ENCODE assay signal across 23 cellular contexts in genomic region chr6:30676660-30677270, GRCh38. TPM values are rescaled to one million over a fixed set of nuclear protein-coding genes. Genes with fewer than 3 reads are reported as not detected.
DNase-seq lines count a peak whose midpoint lies in the region; ATAC-seq and TF ChIP-seq lines count a peak whose summit lies in the region.
"Had no signal": no experiment of that assay in that cellular context is flagged by ENCODE, and none has a peak within 500 bp of the region (broad histone marks: within the 10 kb centered on the region; RNA-seq: fewer than 3 reads in every experiment).

No MANE protein-coding gene starts in this region.

- H3K4me1 ChIP-seq in spleen: peaks cover 39 to 78% (median 57%) of the 10 kb centered on the region in 6 donors

- 76 to 88% (median 85%) methylated on average over 8 of the region's 8 CpGs for WGBS in spleen, 5 donors

- TF ChIP-seq POLR2A in spleen (IDR thresholded peaks at IDR 0.05): no peak

- H3K27me3 Mint-ChIP-seq in T-cell (no peaks in the 10 kb centered on the region), immature natural killer cell (ENCODE audit: low read depth in 3 of 3) (peaks cover 4 to 8% (median 6%) of the 10 kb centered on the region in 3 donors)

- no peak for TF ChIP-seq CTCF in spleen (IDR thresholded peaks at IDR 0.05 in 8 of 11, conservative IDR thresholded peaks at IDR 0.05 in 3 of 11)

- H3K4me3 ChIP-seq in spleen: no peak overlapping the region
- H3K4me3 ChIP-seq: gastrocnemius medialis, SJSA1, suprapubic skin, vagina had no signal

- peak overlapping the region in 1 of 3 donors; percentile 2 for H3K4me3 Mint-ChIP-seq in T-cell
- H3K4me3 Mint-ChIP-seq in immature natural killer cell: peak overlapping the region in 1 of 5 donors; percentile 27

- CTCF ChIA-PET in T-cell (lab: Charles Lee): interaction anchor here (0.6 to 12.3 kb wide), 4 partner anchors 44 to 106 kb away, joined by 3 to 254 read pairs (median 6); partner anchors contain the start of genes MDC1 (in 1 of the 2) and TUBB (in 1 of the 2)

- no peak for ATAC-seq in activated naive CD4-positive, alpha-beta T cell treated with anti-CD3 and anti-CD28 coated beads, Interleukin-2, amount 50 U/mL, for 72 hours
- no peak for ATAC-seq in T-cell (replicated peaks in 1 of 4)
- ATAC-seq: gastrocnemius medialis, left cardiac atrium had no signal

- H3K27ac Mint-ChIP-seq in activated naive CD4-positive, alpha-beta T cell treated with anti-CD3 and anti-CD28 coated beads, Interleukin-2, amount 50 U/mL, for 72 hours: peak overlapping the region; percentile 41 to 45
- H3K27ac Mint-ChIP-seq in T-cell: peak overlapping the region; percentile 62 to 74
- peak overlapping the region in 5 of 6 donors; percentile 31 to 76 (median 53) for H3K27ac Mint-ChIP-seq in immature natural killer cell

- H3K9me3 ChIP-seq in spleen: no peaks in the 10 kb centered on the region
- H3K9me3 ChIP-seq: gastrocnemius medialis, SJSA1, suprapubic skin, vagina had no signal

- H3K36me3 Mint-ChIP-seq in activated naive CD4-positive, alpha-beta T cell treated with anti-CD3 and anti-CD28 coated beads, Interleukin-2, amount 50 U/mL, for 72 hours: peaks cover 48 to 51% of the 10 kb centered on the region in 2 donors
- H3K36me3 Mint-ChIP-seq in T-cell (peaks cover 35% of the 10 kb centered on the region), immature natural killer cell (peaks cover 20 to 33% (median 27%) of the 10 kb centered on the region in 3 donors)

- DNase-seq in activated naive CD4-positive, alpha-beta T cell treated with anti-CD3 and anti-CD28 coated beads, Interleukin-2, amount 50 U/mL, for 72 hours (ENCODE audit: low spot score in 2 of 2): no peak
- DNase-seq in activated naive CD4-positive, alpha-beta T cell (lab: John Stamatoyannopoulos, UW): no peak
- DNase-seq in T-cell (no peak), immature natural killer cell (no peak), spleen (peak; percentile 41), DMS 273 (lab: John Stamatoyannopoulos, UW; ENCODE audit: unreplicated experiment) (no peak), NOMO-1 treated with DMSO at 0.1 percent for 48 hours (lab: John Stamatoyannopoulos, UW; ENCODE audit: unreplicated experiment) (no peak), NCI-H82 (lab: John Stamatoyannopoulos, UW) (no peak)
- DNase-seq: activated CD8-positive, alpha-beta memory T cell treated with anti-CD3 and anti-CD28 coated beads, Interleukin-2, amount 50 U/mL, for 48 hours; dermis blood vessel endothelial cell; erythroblast; gastrocnemius medialis; HCEC 1CT; KG1; left cardiac atrium; NCI-H2029 treated with DMSO at 0.1 percent for 48 hours; NCI-H524 treated with DMSO at 0.1 percent for 48 hours; OCI-M1; stimulated activated CD4-positive, alpha-beta T cell treated with anti-CD3 and anti-CD28 coated beads, Interleukin-2, amount 100 ng/mL, for 24 hours; T1000 had no signal

- POLR2A ChIA-PET in T-cell (lab: Charles Lee): no interaction called here

- H3K4me1 Mint-ChIP-seq in T-cell: peaks cover 44 to 56% (median 50%) of the 10 kb centered on the region in 3 donors
- H3K4me1 Mint-ChIP-seq in immature natural killer cell: peaks cover 47 to 53% of the 10 kb centered on the region in 2 donors

- peaks cover 7 to 63% (median 55%) of the 10 kb centered on the region in 6 donors for H3K36me3 ChIP-seq in spleen

- no peaks in the 10 kb centered on the region for H3K9me3 Mint-ChIP-seq in activated naive CD4-positive, alpha-beta T cell treated with anti-CD3 and anti-CD28 coated beads, Interleukin-2, amount 50 U/mL, for 72 hours
- no peaks in the 10 kb centered on the region for H3K9me3 Mint-ChIP-seq in T-cell
- H3K9me3 Mint-ChIP-seq in immature natural killer cell: no peaks in the 10 kb centered on the region

- intact Hi-C loops in spleen (cut with DNase I; ENCODE audit: low total_unique reads): loop anchor here (10.0 kb wide), 1 partner anchor 192 kb away; the partner anchor contains the start of gene HLA-E

- H3K27ac ChIP-seq in spleen: no peak overlapping the region
- H3K27ac ChIP-seq: gastrocnemius medialis, SJSA1, suprapubic skin, vagina had no signal

- no peaks in the 10 kb centered on the region for H3K27me3 ChIP-seq in spleen (replicated peaks in 1 of 7)
- H3K27me3 ChIP-seq: gastrocnemius medialis, SJSA1, suprapubic skin, vagina had no signal

RNA-seq across cellular contexts. Expression of gene DHX16, which starts 4.0 kb away (rescaled TPM):
- 10 to 100 TPM; 31.7 to 37.5 TPM for total RNA-seq in activated naive CD4-positive, alpha-beta T cell treated with anti-CD3 and anti-CD28 coated beads, Interleukin-2, amount 50 U/mL, for 72 hours
- total RNA-seq in T-cell (10 to 100 TPM; 29.0 to 51.9 (median 46.2) TPM), spleen (10 to 100 TPM; 30.0 to 39.6 (median 35.4) TPM)
- polyA plus RNA-seq in immature natural killer cell (10 to 100 TPM; 13.6 to 33.9 (median 14.4) TPM), spleen (10 to 100 TPM; 21.7 to 39.7 (median 33.8) TPM)

RNA-seq across cellular contexts. Expression of gene PPP1R18, which starts 9.7 kb away (rescaled TPM):
- 100 to 1,000 TPM; 184 to 274 TPM for total RNA-seq in activated naive CD4-positive, alpha-beta T cell treated with anti-CD3 and anti-CD28 coated beads, Interleukin-2, amount 50 U/mL, for 72 hours
- total RNA-seq in T-cell (100 to 1,000 TPM; 109 to 177 (median 156) TPM), spleen (100 to 1,000 TPM; 128 to 187 (median 150) TPM)
- polyA plus RNA-seq in immature natural killer cell (100 to 1,000 TPM; 178 to 308 (median 245) TPM), spleen (100 to 1,000 TPM; 153 to 188 (median 186) TPM)

RNA-seq across cellular contexts. Expression of gene NRM, which starts 14.0 kb away (rescaled TPM):
- total RNA-seq in activated naive CD4-positive, alpha-beta T cell treated with anti-CD3 and anti-CD28 coated beads, Interleukin-2, amount 50 U/mL, for 72 hours: 10 to 100 TPM; 35.7 to 53.5 TPM
- 1 to 10 TPM; 4.2 to 6.9 (median 5.5) TPM for total RNA-seq in T-cell
- polyA plus RNA-seq in immature natural killer cell: 10 to 100 TPM in 1 of 3 donors, 1 to 10 TPM in 2; 6.7 to 20.1 (median 8.4) TPM
- 10 to 100 TPM in 6 of 7 donors, 1 to 10 TPM in 1; 9.8 to 13.8 (median 11.0) TPM for total RNA-seq in spleen
- polyA plus RNA-seq in spleen: 10 to 100 TPM; 14.1 to 19.6 (median 17.7) TPM

RNA-seq across cellular contexts. Expression of gene C6orf136, which starts 29.8 kb away (rescaled TPM):
- 10 to 100 TPM; 20.5 to 81.5 TPM for total RNA-seq in activated naive CD4-positive, alpha-beta T cell treated with anti-CD3 and anti-CD28 coated beads, Interleukin-2, amount 50 U/mL, for 72 hours
- total RNA-seq in T-cell (10 to 100 TPM; 24.5 to 39.8 (median 31.4) TPM), spleen (10 to 100 TPM; 15.4 to 24.2 (median 17.8) TPM)
- polyA plus RNA-seq in immature natural killer cell (10 to 100 TPM in 1 of 3 donors, 1 to 10 TPM in 2; 4.3 to 16.5 (median 9.8) TPM), spleen (10 to 100 TPM; 12.1 to 28.0 (median 22.1) TPM)

RNA-seq across cellular contexts. Expression of gene MDC1, which starts 40.3 kb away (rescaled TPM):
- total RNA-seq in activated naive CD4-positive, alpha-beta T cell treated with anti-CD3 and anti-CD28 coated beads, Interleukin-2, amount 50 U/mL, for 72 hours: 100 to 1,000 TPM in 1 of 2 donors, 10 to 100 TPM in 1; 84.2 to 127 TPM
- total RNA-seq in T-cell (10 to 100 TPM; 42.3 to 69.7 (median 53.4) TPM), spleen (10 to 100 TPM; 20.8 to 47.7 (median 39.0) TPM)
- polyA plus RNA-seq in immature natural killer cell (10 to 100 TPM in 1 of 3 donors, 1 to 10 TPM in 1, not detected in 1; 3.0 to 16.5 TPM), spleen (10 to 100 TPM in 2 of 3 donors, 1 to 10 TPM in 1; 7.8 to 18.2 (median 16.5) TPM)
